Comparison of ENCODE assay signal across 9 cellular contexts in the genomic region with DNA sequence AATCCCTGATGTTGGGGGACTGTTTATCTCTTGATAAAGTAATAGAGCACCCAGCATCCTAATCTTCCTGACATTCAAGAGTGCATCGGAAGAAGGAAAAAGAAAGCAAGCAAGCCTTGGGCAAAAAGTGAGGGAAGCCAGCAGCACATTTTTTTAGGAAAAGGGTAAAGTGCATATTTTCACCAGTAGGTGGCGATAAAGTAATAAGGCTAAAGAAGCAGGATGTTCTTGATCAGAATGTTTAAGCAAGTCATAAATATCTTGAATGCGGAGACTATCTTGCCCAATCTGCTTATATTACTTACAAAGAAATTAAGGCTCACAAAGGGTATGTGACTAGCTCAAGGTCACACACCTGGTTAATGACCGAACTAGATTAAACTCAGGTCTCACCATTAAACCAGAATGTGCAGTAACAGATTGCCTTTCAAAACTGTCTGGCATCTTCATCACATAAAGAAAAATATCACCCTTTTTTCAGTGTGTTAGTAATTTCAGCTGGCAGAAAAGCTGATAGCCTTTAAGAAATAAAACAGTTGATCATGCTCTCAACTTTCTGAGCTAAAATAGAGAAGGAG.
DNase-seq lines count a peak whose midpoint lies in the region; ATAC-seq and TF ChIP-seq lines count a peak whose summit lies in the region.
"Had no signal": no experiment of that assay in that cellular context is flagged by ENCODE, and none has a peak within 500 bp of the region (broad histone marks: within the 10 kb centered on the region; RNA-seq: fewer than 3 reads in every experiment).

No MANE protein-coding gene starts in this region.

- no peaks in the 10 kb centered on the region for H3K9me3 Mint-ChIP-seq in neural crest cell
- H3K9me3 Mint-ChIP-seq: T-helper 1 cell treated with Interleukin-12 subunit alpha and Interleukin-12 subunit beta and Interleukin-4 antibody, amounts not matched to agents 30 μg/mL and 1 μg/mL, for 36 hours had no signal

- H3K4me3 ChIP-seq in esophagus squamous epithelium = no peak overlapping the region

- intact Hi-C loops in esophagus squamous epithelium (cut with DNase I) = loop anchor here (10.0 kb wide), 1 partner anchor 224 kb away; no protein-coding TSS in a partner anchor

- no peaks in the 10 kb centered on the region for H3K27me3 ChIP-seq in esophagus squamous epithelium

- peaks cover 0 to 12% (median 4%) of the 10 kb centered on the region in 3 donors for H3K4me1 ChIP-seq in esophagus squamous epithelium

- no peaks in the 10 kb centered on the region for H3K9me3 ChIP-seq in esophagus squamous epithelium

- no peak overlapping the region for H3K27ac Mint-ChIP-seq in neural crest cell (ENCODE audit: unreplicated experiment)
- H3K27ac Mint-ChIP-seq: T-helper 1 cell treated with Interleukin-12 subunit alpha and Interleukin-12 subunit beta and Interleukin-4 antibody, amounts not matched to agents 30 μg/mL and 1 μg/mL, for 36 hours had no signal

- H3K36me3 Mint-ChIP-seq in neural crest cell (ENCODE audit: low read depth) = no peaks in the 10 kb centered on the region

- peak; percentile 54 to 84 (median 81) for TF ChIP-seq CTCF in esophagus squamous epithelium (IDR thresholded peaks at IDR 0.05)
- TF ChIP-seq CTCF in neural crest cell (conservative IDR thresholded peaks at IDR 0.05) = peak; percentile 81

- DNase-seq in COR-L47 (lab: John Stamatoyannopoulos, UW) (peak; percentile 19), LoVo (ENCODE audit: low spot score) (peak; percentile 73), SHP77 treated with DMSO at 0.1 percent for 48 hours (lab: John Stamatoyannopoulos, UW) (peak; percentile 7), esophagus squamous epithelium (lab: John Stamatoyannopoulos, UW) (no peak), neural crest cell (ENCODE audit: low read depth, low spot score) (no peak)
- no peak for DNase-seq in NK-92 treated with Interleukin-12 subunit alpha and Interleukin-12 subunit beta, amount 100 ng/mL, for 24 hours (lab: John Stamatoyannopoulos, UW)

- no peak for TF ChIP-seq POLR2A in esophagus squamous epithelium (IDR thresholded peaks at IDR 0.05)

- H3K27me3 Mint-ChIP-seq in neural crest cell (ENCODE audit: low read depth) = peaks cover 2% of the 10 kb centered on the region

- no peak overlapping the region for H3K27ac ChIP-seq in esophagus squamous epithelium

- ATAC-seq in GM18907 (IDR thresholded peaks at IDR 0.05; ENCODE audit: unreplicated experiment) = peak; percentile 69
- no peak for ATAC-seq in HG03520 (IDR thresholded peaks at IDR 0.05; ENCODE audit: unreplicated experiment)

- WGBS in esophagus squamous epithelium, 2 donors = 3 to 4% methylated on average over 4 of the region's 4 CpGs

- H3K36me3 ChIP-seq in esophagus squamous epithelium = no peaks in the 10 kb centered on the region

- H3K4me1 Mint-ChIP-seq in neural crest cell = peaks cover 17% of the 10 kb centered on the region

- no peak overlapping the region for H3K4me3 Mint-ChIP-seq in neural crest cell
- H3K4me3 Mint-ChIP-seq: T-helper 1 cell treated with Interleukin-12 subunit alpha and Interleukin-12 subunit beta and Interleukin-4 antibody, amounts not matched to agents 30 μg/mL and 1 μg/mL, for 36 hours had no signal

Comparison
In these comparisons a context has a peak if more than half of its experiments do, and no peak if none do; other contexts are left out.
1. DNase-seq: peak in COR-L47 (single experiment), LoVo (single experiment) and SHP77 treated with DMSO at 0.1 percent for 48 hours (single experiment); none in esophagus squamous epithelium (single experiment), neural crest cell (single experiment) and NK-92 treated with Interleukin-12 subunit alpha and Interleukin-12 subunit beta, amount 100 ng/mL, for 24 hours (single experiment).